Comparison of ENCODE assay signal across 7 cellular contexts in genomic region chr7:43585521-43585920, GRCh38. TPM values are rescaled to one million over a fixed set of nuclear protein-coding genes. Genes with fewer than 3 reads are reported as not detected.
DNase-seq lines count a peak whose midpoint lies in the region; ATAC-seq and TF ChIP-seq lines count a peak whose summit lies in the region.

No MANE protein-coding gene starts in this region.

- no peak overlapping the region for H2AFZ ChIP-seq in GM23338

- H3K36me3 ChIP-seq in GM23338 (ENCODE audit: insufficient read depth) = no peaks in the 10 kb centered on the region

- H4K20me1 ChIP-seq in GM23338 (replicated peaks; ENCODE audit: insufficient read depth) = peaks cover 3% of the 10 kb centered on the region; the same call in 1 of the 2 replicates

- no peak for DNase-seq in GM23338 (ENCODE audit: low spot score)
- DNase-seq in RPMI7951 (ENCODE audit: low read depth) = peak; percentile 31
- peak; percentile 88 for DNase-seq in epithelial cell of esophagus (ENCODE audit: low read depth)
- DNase-seq in stimulated activated naive B cell treated with anti-CD40 and anti-IgM and Interleukin-4, amounts not matched to agents 10 μg/mL and 1 μg/mL and 100 μg/mL, for 72 hours = no peak
- no peak for DNase-seq in NCI-H748 treated with DMSO at 0.1 percent for 48 hours (lab: John Stamatoyannopoulos, UW)
- no peak for DNase-seq in NCI-H774 (lab: John Stamatoyannopoulos, UW)
- no peak for DNase-seq in SK-N-DZ (ENCODE audit: low spot score)

- no peak overlapping the region for H3K27ac Mint-ChIP-seq in GM23338
- H3K27ac Mint-ChIP-seq in stimulated activated naive B cell treated with anti-CD40 and anti-IgM and Interleukin-4, amounts not matched to agents 10 μg/mL and 1 μg/mL and 100 μg/mL, for 72 hours = no peak overlapping the region

- H3K9me2 ChIP-seq in GM23338 (ENCODE audit: insufficient read depth) = no peaks in the 10 kb centered on the region

- H3K27me3 ChIP-seq in GM23338 (ENCODE audit: insufficient read depth) = peaks cover 10% of the 10 kb centered on the region

- no peak overlapping the region for H3K4me3 Mint-ChIP-seq in GM23338
- H3K4me3 Mint-ChIP-seq in stimulated activated naive B cell treated with anti-CD40 and anti-IgM and Interleukin-4, amounts not matched to agents 10 μg/mL and 1 μg/mL and 100 μg/mL, for 72 hours = peak overlapping the region; percentile 61 to 63

- H3K27ac ChIP-seq in GM23338 (ENCODE audit: low read depth) = no peak overlapping the region

- H3K4me1 Mint-ChIP-seq in GM23338 = peaks cover 30% of the 10 kb centered on the region
- H3K4me1 Mint-ChIP-seq in stimulated activated naive B cell treated with anti-CD40 and anti-IgM and Interleukin-4, amounts not matched to agents 10 μg/mL and 1 μg/mL and 100 μg/mL, for 72 hours = peaks cover 34 to 63% of the 10 kb centered on the region in 2 donors

- no peaks in the 10 kb centered on the region; the same call in 2 of the 3 replicates for H3K36me3 Mint-ChIP-seq in GM23338 (ENCODE audit: low read depth)
- H3K36me3 Mint-ChIP-seq in stimulated activated naive B cell treated with anti-CD40 and anti-IgM and Interleukin-4, amounts not matched to agents 10 μg/mL and 1 μg/mL and 100 μg/mL, for 72 hours = peaks cover 0 to 1% of the 10 kb centered on the region in 2 donors

- peak overlapping the region; percentile 88; the same call in 1 of the 2 replicates for H3K4me2 ChIP-seq in GM23338

- no peak for TF ChIP-seq CTCF in GM23338 (conservative IDR thresholded peaks at IDR 0.05; ENCODE audit: low read depth in 2 of 2)
- TF ChIP-seq CTCF in epithelial cell of esophagus (IDR thresholded peaks at IDR 0.05; ENCODE audit: insufficient read depth, low read depth, low read length, missing control alignments) = no peak

- H3K9me3 Mint-ChIP-seq in GM23338 = no peaks in the 10 kb centered on the region
- H3K9me3 Mint-ChIP-seq in stimulated activated naive B cell treated with anti-CD40 and anti-IgM and Interleukin-4, amounts not matched to agents 10 μg/mL and 1 μg/mL and 100 μg/mL, for 72 hours = no peaks in the 10 kb centered on the region

- peaks cover 61% of the 10 kb centered on the region for H3K79me2 ChIP-seq in GM23338 (replicated peaks; ENCODE audit: insufficient read depth)

- peaks cover 13% of the 10 kb centered on the region for H3K27me3 Mint-ChIP-seq in GM23338 (ENCODE audit: insufficient read depth, low read depth, poor library complexity)
- H3K27me3 Mint-ChIP-seq in stimulated activated naive B cell treated with anti-CD40 and anti-IgM and Interleukin-4, amounts not matched to agents 10 μg/mL and 1 μg/mL and 100 μg/mL, for 72 hours = peaks cover 0 to 11% of the 10 kb centered on the region in 2 donors

- H3K4me3 ChIP-seq in GM23338 (no peak overlapping the region), epithelial cell of esophagus (ENCODE audit: low read length) (peak overlapping the region; percentile 90)

- no peak for ATAC-seq in GM23338
- ATAC-seq in stimulated activated naive B cell treated with anti-CD40 and anti-IgM and Interleukin-4, amounts not matched to agents 10 μg/mL and 1 μg/mL and 100 μg/mL, for 72 hours (replicated peaks) = no peak

- H3F3A ChIP-seq in GM23338 (replicated peaks; ENCODE audit: low read depth) = no peaks in the 10 kb centered on the region

- peaks cover 10% of the 10 kb centered on the region for H3K4me1 ChIP-seq in GM23338 (ENCODE audit: insufficient read depth)

TF ChIP-seq in GM23338, 12 proteins besides CTCF, POLR2A, EP300 and RAD21:
- TF ChIP-seq JUNB (IDR thresholded peaks at IDR 0.05; ENCODE audit: unreplicated experiment) = no peak
- TF ChIP-seq STAT1 (IDR thresholded peaks at IDR 0.05; ENCODE audit: unreplicated experiment) = no peak
- no peak for TF ChIP-seq CREB1 (CRISPR knock-in tag; IDR thresholded peaks at IDR 0.05; ENCODE audit: low read depth)

RNA-seq across cellular contexts. Expression of gene STK17A, which starts 2.6 kb away (rescaled TPM):
- 21.8 and 28.0 TPM in 2 replicates for total RNA-seq in GM23338 (2014; rRNA removed; shearing (Covaris generic))
- polyA plus RNA-seq in GM23338 (2016; fragmentation: Nextera tagmentation; extraction: Ambion mirVana) = 19.0 and 21.2 TPM in 2 replicates
- 94.3 and 97.4 TPM in 2 replicates for total RNA-seq in RPMI7951 (2014; rRNA removed; shearing (Covaris generic))
- polyA plus RNA-seq in SK-N-DZ (2014; cell fraction: cytosol; rRNA removed) = 6.3 and 8.9 TPM in 2 replicates
- 5.1 and 5.5 TPM in 2 replicates for polyA plus RNA-seq in SK-N-DZ (2014; cell fraction: nucleus; rRNA removed)

Comparison
In these comparisons a context has a peak if more than half of its experiments do, and no peak if none do; other contexts are left out.
1. DNase-seq: peak in RPMI7951 (single experiment) and epithelial cell of esophagus (single experiment); none in GM23338 (single experiment), stimulated activated naive B cell treated with anti-CD40 and anti-IgM and Interleukin-4, amounts not matched to agents 10 μg/mL and 1 μg/mL and 100 μg/mL, for 72 hours (single experiment), NCI-H748 treated with DMSO at 0.1 percent for 48 hours (single experiment), NCI-H774 (single experiment) and SK-N-DZ (single experiment).